Comparison of ENCODE assay signal across 7 cellular contexts in the genomic region with DNA sequence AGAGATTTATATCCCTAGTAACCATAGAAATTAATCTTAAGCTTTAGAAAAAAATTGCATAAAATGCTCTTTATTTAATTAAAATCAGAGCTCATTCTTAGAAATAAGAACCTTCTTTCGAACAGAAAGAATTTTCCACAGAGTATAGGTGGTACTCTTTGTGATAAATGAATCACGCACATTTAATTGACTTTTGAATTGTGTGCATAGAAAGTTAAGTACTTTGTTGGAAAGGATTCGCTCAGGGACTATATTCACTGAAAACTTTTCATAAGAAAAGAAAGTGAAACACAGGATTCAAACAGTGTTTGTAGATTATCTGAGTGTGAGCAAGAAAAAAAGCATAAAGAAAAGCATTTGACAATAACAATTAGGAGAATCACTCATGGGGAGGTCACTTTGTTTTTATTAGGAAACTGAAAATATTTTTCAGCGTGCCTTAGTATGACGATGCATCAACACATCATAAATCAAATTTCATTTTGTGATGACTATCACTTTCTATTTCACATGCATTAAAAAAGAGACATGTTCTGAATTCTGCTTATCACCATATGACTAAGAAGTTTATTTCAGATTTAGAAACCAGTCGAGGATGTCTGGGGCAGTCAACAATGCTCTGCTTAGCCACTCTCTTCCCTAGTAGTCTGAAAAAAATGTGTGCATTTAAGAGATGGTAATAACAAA. TPM values are rescaled to one million over a fixed set of nuclear protein-coding genes. Genes with fewer than 3 reads are reported as not detected.
DNase-seq lines count a peak whose midpoint lies in the region; ATAC-seq and TF ChIP-seq lines count a peak whose summit lies in the region.

No MANE protein-coding gene starts in this region.

- 7 to 18% (median 14%) methylated on average over 6 of the region's 6 CpGs for WGBS in ovary, 3 donors
- WGBS in transverse colon (ENCODE audit: low coverage in 1 of 2), 2 donors, result 44 to 57% methylated on average over 6 of the region's 6 CpGs

- peak overlapping the region; percentile 4 to 47 for H3K27ac ChIP-seq in ovary
- H3K27ac ChIP-seq in transverse colon, result no peak overlapping the region

- DNase-seq in T-cell, result no peak
- no peak for DNase-seq in ovary
- no peak for DNase-seq in NCI-H1048 (lab: John Stamatoyannopoulos, UW)
- DNase-seq in transverse colon, result no peak
- DNase-seq in NCI-H524 (lab: John Stamatoyannopoulos, UW), result no peak

- H3K27me3 ChIP-seq in ovary, result no peaks in the 10 kb centered on the region
- no peaks in the 10 kb centered on the region for H3K27me3 ChIP-seq in transverse colon

- in situ Hi-C loops in transverse colon (cut with MboI; ENCODE audit: low pct_ligation_motif_present in 1 of 4, low pct_unique_long_range_greater_than_20kb in 1 of 4, low sequenced_read_pairs in 3 of 4), result loop anchor here in 3 of 4 donors (25.0 kb wide), 3 partner anchors 370 to 1320 kb away; a partner anchor contains a TSS

- H3K9me3 ChIP-seq in ovary (no peaks in the 10 kb centered on the region), transverse colon (no peaks in the 10 kb centered on the region)

- peak overlapping the region in 2 of 3 donors; percentile 32 to 62 for H3K4me3 Mint-ChIP-seq in T-cell

- no peaks in the 10 kb centered on the region for H3K36me3 ChIP-seq in ovary
- no peaks in the 10 kb centered on the region for H3K36me3 ChIP-seq in transverse colon

- TF ChIP-seq POLR2A in ovary (IDR thresholded peaks at IDR 0.05), result no peak
- TF ChIP-seq POLR2A in transverse colon (IDR thresholded peaks at IDR 0.05), result no peak

- H3K9me3 Mint-ChIP-seq in T-cell, result no peaks in the 10 kb centered on the region

- H3K36me3 Mint-ChIP-seq in T-cell, result no peaks in the 10 kb centered on the region

- intact Hi-C loops in ovary (cut with DNase I) (no loop called here), transverse colon (cut with DNase I; ENCODE audit: low total_unique reads) (loop anchor here (10.0 kb wide), 1 partner anchor 1092 kb away; no protein-coding TSS in a partner anchor)

- peaks cover 12 to 18% (median 16%) of the 10 kb centered on the region in 3 donors for H3K4me1 Mint-ChIP-seq in T-cell

- TF ChIP-seq CTCF in ovary (IDR thresholded peaks at IDR 0.05) (no peak), transverse colon (IDR thresholded peaks at IDR 0.05) (no peak)

- H3K4me3 ChIP-seq in ovary, result peak overlapping the region; percentile 17
- H3K4me3 ChIP-seq in transverse colon, result no peak overlapping the region

- H3K4me1 ChIP-seq in ovary (ENCODE audit: insufficient read depth), result peaks cover 12% of the 10 kb centered on the region
- peaks cover 0 to 9% (median 0%) of the 10 kb centered on the region in 4 donors for H3K4me1 ChIP-seq in transverse colon

- no peak for TF ChIP-seq EP300 in ovary (IDR thresholded peaks at IDR 0.05)
- no peak for TF ChIP-seq EP300 in transverse colon (IDR thresholded peaks at IDR 0.05; ENCODE audit: low read depth)

- ATAC-seq in GM18867 (IDR thresholded peaks at IDR 0.05; ENCODE audit: unreplicated experiment) (peak; percentile 69), HG02798 (IDR thresholded peaks at IDR 0.05; ENCODE audit: poor library complexity, unreplicated experiment) (peak; percentile 57), T-cell (replicated peaks in 1 of 4) (no peak)

- CTCF ChIA-PET in T-cell (lab: Charles Lee), result interaction anchor here in 1 of 2 donors (1.0 kb wide), 2 partner anchors 11 to 28 kb away, joined by 3 read pairs; no protein-coding TSS in a partner anchor

- no peaks in the 10 kb centered on the region for H3K27me3 Mint-ChIP-seq in T-cell

- peak overlapping the region; percentile 50 to 83 for H3K27ac Mint-ChIP-seq in T-cell

- POLR2A ChIA-PET in T-cell (lab: Charles Lee), result no interaction called here

RNA-seq across cellular contexts. Expression of a gene that starts 49.5 kb away (rescaled TPM):
- 10 to 100 TPM; 19.7 to 24.2 (median 22.3) TPM for total RNA-seq in T-cell
- total RNA-seq in ovary, result 10 to 100 TPM; 22.7 to 36.9 (median 31.9) TPM
- polyA plus RNA-seq in ovary, result 10 to 100 TPM; 18.1 to 61.4 TPM
- 10 to 100 TPM in 3 of 4 donors, 1 to 10 TPM in 1; 9.2 to 56.9 (median 42.1) TPM for total RNA-seq in transverse colon

Comparison
In these comparisons a context has a peak if more than half of its experiments do, and no peak if none do; other contexts are left out.
1. ATAC-seq: peak in GM18867 (single experiment) and HG02798 (single experiment); none in T-cell (0 of 4).
2. H3K27ac ChIP-seq: peak in ovary (2 of 2); none in transverse colon (0 of 4).